1 cellular context compared by ENCODE assay signal in genomic region chr16:85316321-85316919, GRCh38.
TF ChIP-seq lines count a peak whose summit lies in the region.

No MANE protein-coding gene starts in this region.

TF ChIP-seq in K562, 482 proteins besides CTCF, POLR2A, EP300 and RAD21 (continued from another document and continues in another):
- TF ChIP-seq, protein P1, sequence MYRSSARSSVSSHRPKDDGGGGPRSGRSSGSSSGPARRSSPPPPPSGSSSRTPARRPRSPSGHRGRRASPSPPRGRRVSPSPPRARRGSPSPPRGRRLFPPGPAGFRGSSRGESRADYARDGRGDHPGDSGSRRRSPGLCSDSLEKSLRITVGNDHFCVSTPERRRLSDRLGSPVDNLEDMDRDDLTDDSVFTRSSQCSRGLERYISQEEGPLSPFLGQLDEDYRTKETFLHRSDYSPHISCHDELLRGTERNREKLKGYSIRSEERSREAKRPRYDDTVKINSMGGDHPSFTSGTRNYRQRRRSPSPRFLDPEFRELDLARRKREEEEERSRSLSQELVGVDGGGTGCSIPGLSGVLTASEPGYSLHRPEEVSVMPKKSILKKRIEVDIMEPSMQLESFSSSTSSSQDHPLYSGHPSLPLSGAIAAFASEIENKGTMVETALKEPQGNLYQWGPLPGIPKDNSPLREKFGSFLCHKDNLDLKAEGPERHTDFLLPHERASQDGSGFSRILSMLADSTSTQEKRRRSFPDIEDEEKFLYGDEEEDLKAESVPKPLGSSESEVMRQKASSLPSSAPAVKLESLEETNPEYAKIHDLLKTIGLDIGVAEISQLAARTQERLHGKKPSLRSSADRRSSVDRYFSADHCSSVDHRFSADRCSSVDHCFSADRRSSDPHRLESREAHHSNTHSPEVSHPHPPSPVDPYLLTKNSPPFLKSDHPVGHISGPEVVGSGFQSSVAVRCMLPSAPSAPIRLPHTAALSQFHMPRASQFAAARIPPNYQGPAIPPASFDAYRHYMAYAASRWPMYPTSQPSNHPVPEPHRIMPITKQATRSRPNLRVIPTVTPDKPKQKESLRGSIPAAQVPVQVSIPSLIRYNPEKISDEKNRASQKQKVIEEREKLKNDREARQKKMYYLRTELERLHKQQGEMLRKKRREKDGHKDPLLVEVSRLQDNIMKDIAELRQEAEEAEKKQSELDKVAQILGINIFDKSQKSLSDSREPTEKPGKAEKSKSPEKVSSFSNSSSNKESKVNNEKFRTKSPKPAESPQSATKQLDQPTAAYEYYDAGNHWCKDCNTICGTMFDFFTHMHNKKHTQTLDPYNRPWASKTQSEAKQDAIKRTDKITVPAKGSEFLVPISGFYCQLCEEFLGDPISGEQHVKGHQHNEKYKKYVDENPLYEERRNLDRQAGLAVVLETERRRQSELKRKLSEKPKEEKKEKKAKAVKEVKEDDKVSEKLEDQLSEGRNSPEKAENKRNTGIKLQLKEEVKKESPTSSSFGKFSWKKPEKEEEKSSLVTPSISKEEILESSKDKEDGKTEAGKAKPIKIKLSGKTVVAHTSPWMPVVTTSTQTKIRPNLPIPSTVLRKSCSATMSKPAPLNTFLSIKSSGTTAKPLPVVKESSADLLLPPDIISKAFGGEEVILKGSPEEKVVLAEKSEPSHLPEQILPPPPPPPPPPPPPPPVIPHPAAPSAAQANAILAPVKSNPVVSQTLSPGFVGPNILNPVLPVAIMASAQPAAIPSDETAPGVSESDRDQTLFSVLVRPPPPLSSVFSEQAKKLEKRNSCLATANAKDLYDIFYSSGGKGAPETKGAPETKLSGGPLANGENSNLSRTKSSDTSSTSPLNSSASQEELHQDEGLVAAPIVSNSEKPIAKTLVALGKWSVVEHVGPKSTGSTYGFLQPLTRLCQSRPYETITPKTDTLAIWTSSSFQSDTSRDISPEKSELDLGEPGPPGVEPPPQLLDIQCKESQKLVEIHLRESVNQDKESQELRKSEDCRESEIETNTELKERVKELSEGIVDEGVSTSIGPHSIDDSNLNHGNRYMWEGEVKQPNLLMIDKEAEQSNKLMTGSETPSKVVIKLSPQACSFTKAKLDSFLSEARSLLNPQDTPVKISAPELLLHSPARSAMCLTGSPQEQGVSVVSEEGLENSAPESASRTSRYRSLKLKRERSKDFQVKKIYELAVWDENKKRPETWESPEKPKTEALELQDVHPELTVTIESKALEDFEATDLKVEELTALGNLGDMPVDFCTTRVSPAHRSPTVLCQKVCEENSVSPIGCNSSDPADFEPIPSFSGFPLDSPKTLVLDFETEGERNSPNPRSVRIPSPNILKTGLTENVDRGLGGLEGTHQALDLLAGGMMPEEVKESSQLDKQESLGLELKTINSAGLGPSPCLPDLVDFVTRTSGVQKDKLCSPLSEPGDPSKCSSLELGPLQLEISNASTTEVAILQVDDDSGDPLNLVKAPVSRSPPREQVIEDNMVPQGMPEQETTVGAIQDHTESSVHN (IDR thresholded peaks at IDR 0.05; ENCODE audit: borderline replicate concordance in 1 of 2, low read depth in 1 of 2), result no peak
- no peak for TF ChIP-seq BRCA1 (IDR thresholded peaks at IDR 0.05)
- no peak for TF ChIP-seq BRCA1 (CRISPR knock-in tag; IDR thresholded peaks at IDR 0.05)
- no peak for TF ChIP-seq NCOA4 (IDR thresholded peaks at IDR 0.05; ENCODE audit: partially characterized antibody)
- TF ChIP-seq ZNF695 (CRISPR knock-in tag; IDR thresholded peaks at IDR 0.05), result no peak
- TF ChIP-seq RBM22 (IDR thresholded peaks at IDR 0.05; ENCODE audit: low read depth, low read length, poor library complexity, severe bottlenecking), result no peak
- TF ChIP-seq E2F6 (IDR thresholded peaks at IDR 0.05; ENCODE audit: borderline replicate concordance in 1 of 2, extremely low read depth in 1 of 2, insufficient read depth in 1 of 2, insufficient read length in 1 of 2, low read depth in 1 of 2, low read length in 1 of 2, poor library complexity in 1 of 2, severe bottlenecking in 1 of 2), result peak; percentile 43 to 63
- no peak for TF ChIP-seq DNMT1 (IDR thresholded peaks at IDR 0.05)
- TF ChIP-seq CBFA2T3 (IDR thresholded peaks at IDR 0.05), result peak; percentile 17; the same call in 1 of the 2 replicates
- no peak for TF ChIP-seq KDM2B (CRISPR knock-in tag; IDR thresholded peaks at IDR 0.05)
- no peak for TF ChIP-seq ZNF696 (CRISPR knock-in tag; conservative IDR thresholded peaks at IDR 0.05)
- peak; percentile 51; the same call in 1 of the 2 replicates for TF ChIP-seq MTA3 (IDR thresholded peaks at IDR 0.05; ENCODE audit: borderline replicate concordance)
- TF ChIP-seq, protein P2, sequence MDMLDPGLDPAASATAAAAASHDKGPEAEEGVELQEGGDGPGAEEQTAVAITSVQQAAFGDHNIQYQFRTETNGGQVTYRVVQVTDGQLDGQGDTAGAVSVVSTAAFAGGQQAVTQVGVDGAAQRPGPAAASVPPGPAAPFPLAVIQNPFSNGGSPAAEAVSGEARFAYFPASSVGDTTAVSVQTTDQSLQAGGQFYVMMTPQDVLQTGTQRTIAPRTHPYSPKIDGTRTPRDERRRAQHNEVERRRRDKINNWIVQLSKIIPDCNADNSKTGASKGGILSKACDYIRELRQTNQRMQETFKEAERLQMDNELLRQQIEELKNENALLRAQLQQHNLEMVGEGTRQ (CRISPR knock-in tag; IDR thresholded peaks at IDR 0.05), result no peak
- no peak for TF ChIP-seq SRSF3 (IDR thresholded peaks at IDR 0.05; ENCODE audit: insufficient read depth, low read length)
- TF ChIP-seq SREBF2 (CRISPR knock-in tag; IDR thresholded peaks at IDR 0.05), result no peak
- TF ChIP-seq MYC (IDR thresholded peaks at IDR 0.05; ENCODE audit: low read depth, low read length), result peak; percentile 74
- no peak for TF ChIP-seq MYC (CRISPR knock-in tag; IDR thresholded peaks at IDR 0.05; ENCODE audit: borderline replicate concordance, low read depth)
- TF ChIP-seq ZHX1 (conservative IDR thresholded peaks at IDR 0.05; ENCODE audit: low read length), result peak; percentile 68; the same call in 1 of the 2 replicates
- TF ChIP-seq ID3 (CRISPR knock-in tag; IDR thresholded peaks at IDR 0.05), result no peak
- TF ChIP-seq ID3 (tag; IDR thresholded peaks at IDR 0.05), result 0 out of 2 replicates have a peak, but pooled peaks have one; percentile 57
- no peak for TF ChIP-seq ELF4 (CRISPR knock-in tag; IDR thresholded peaks at IDR 0.05)
- TF ChIP-seq ZNF143 (CRISPR knock-in tag; IDR thresholded peaks at IDR 0.05), result peak; percentile 37; the same call in 1 of the 2 replicates
- TF ChIP-seq ZNF766 (CRISPR knock-in tag; conservative IDR thresholded peaks at IDR 0.05), result no peak
- no peak for TF ChIP-seq DLX4 (CRISPR knock-in tag; IDR thresholded peaks at IDR 0.05)
- TF ChIP-seq NR1H2 (CRISPR knock-in tag; IDR thresholded peaks at IDR 0.05), result no peak
- no peak for TF ChIP-seq GATA2 (CRISPR knock-in tag; IDR thresholded peaks at IDR 0.05)
- TF ChIP-seq, protein P3, sequence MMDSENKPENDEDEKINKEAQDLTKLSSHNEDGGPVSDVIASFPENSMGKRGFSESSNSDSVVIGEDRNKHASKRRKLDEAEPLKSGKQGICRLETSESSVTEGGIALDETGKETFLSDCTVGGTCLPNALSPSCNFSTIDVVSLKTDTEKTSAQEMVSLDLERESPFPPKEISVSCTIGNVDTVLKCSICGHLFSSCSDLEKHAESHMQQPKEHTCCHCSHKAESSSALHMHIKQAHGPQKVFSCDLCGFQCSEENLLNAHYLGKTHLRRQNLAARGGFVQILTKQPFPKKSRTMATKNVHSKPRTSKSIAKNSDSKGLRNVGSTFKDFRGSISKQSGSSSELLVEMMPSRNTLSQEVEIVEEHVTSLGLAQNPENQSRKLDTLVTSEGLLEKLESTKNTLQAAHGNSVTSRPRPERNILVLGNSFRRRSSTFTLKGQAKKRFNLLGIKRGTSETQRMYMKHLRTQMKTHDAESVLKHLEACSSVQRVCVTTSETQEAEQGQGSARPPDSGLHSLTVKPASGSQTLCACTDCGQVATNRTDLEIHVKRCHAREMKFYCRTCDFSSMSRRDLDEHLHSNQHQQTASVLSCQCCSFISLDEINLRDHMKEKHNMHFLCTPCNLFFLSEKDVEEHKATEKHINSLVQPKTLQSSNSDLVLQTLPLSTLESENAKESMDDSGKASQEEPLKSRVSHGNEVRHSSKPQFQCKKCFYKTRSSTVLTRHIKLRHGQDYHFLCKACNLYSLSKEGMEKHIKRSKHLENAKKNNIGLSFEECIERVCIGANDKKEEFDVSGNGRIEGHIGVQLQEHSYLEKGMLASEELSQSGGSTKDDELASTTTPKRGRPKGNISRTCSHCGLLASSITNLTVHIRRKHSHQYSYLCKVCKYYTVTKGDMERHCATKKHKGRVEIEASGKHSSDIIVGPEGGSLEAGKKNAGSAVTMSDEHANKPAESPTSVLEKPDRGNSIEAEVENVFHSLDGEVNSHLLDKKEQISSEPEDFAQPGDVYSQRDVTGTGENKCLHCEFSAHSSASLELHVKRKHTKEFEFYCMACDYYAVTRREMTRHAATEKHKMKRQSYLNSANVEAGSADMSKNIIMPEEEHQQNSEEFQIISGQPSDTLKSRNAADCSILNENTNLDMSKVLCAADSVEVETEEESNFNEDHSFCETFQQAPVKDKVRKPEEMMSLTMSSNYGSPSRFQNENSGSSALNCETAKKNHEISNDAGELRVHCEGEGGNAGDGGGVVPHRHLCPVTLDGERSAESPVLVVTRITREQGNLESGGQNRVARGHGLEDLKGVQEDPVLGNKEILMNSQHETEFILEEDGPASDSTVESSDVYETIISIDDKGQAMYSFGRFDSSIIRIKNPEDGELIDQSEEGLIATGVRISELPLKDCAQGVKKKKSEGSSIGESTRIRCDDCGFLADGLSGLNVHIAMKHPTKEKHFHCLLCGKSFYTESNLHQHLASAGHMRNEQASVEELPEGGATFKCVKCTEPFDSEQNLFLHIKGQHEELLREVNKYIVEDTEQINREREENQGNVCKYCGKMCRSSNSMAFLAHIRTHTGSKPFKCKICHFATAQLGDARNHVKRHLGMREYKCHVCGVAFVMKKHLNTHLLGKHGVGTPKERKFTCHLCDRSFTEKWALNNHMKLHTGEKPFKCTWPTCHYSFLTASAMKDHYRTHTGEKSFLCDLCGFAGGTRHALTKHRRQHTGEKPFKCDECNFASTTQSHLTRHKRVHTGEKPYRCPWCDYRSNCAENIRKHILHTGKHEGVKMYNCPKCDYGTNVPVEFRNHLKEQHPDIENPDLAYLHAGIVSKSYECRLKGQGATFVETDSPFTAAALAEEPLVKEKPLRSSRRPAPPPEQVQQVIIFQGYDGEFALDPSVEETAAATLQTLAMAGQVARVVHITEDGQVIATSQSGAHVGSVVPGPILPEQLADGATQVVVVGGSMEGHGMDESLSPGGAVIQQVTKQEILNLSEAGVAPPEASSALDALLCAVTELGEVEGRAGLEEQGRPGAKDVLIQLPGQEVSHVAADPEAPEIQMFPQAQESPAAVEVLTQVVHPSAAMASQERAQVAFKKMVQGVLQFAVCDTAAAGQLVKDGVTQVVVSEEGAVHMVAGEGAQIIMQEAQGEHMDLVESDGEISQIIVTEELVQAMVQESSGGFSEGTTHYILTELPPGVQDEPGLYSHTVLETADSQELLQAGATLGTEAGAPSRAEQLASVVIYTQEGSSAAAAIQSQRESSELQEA (IDR thresholded peaks at IDR 0.05; ENCODE audit: low read depth), result no peak
- no peak for TF ChIP-seq SMAD2 (IDR thresholded peaks at IDR 0.05; ENCODE audit: low read depth, low read length)
- TF ChIP-seq, protein P4, sequence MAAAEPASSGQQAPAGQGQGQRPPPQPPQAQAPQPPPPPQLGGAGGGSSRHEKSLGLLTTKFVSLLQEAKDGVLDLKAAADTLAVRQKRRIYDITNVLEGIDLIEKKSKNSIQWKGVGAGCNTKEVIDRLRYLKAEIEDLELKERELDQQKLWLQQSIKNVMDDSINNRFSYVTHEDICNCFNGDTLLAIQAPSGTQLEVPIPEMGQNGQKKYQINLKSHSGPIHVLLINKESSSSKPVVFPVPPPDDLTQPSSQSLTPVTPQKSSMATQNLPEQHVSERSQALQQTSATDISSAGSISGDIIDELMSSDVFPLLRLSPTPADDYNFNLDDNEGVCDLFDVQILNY (CRISPR knock-in tag; IDR thresholded peaks at IDR 0.05), result no peak
- TF ChIP-seq HMG20A (CRISPR knock-in tag; conservative IDR thresholded peaks at IDR 0.05), result no peak
- no peak for TF ChIP-seq FOS (IDR thresholded peaks at IDR 0.05; ENCODE audit: extremely low read depth, insufficient read length)
- no peak for TF ChIP-seq KAT7 (CRISPR knock-in tag; IDR thresholded peaks at IDR 0.05; ENCODE audit: borderline replicate concordance)
- TF ChIP-seq NCOA1 (IDR thresholded peaks at IDR 0.05; ENCODE audit: low read depth), result no peak
- no peak for TF ChIP-seq SOX6 (IDR thresholded peaks at IDR 0.05)
- no peak for TF ChIP-seq PHF20 (IDR thresholded peaks at IDR 0.05; ENCODE audit: partially characterized antibody)
- no peak for TF ChIP-seq ZNF561 (CRISPR knock-in tag; conservative IDR thresholded peaks at IDR 0.05)
- no peak for TF ChIP-seq CREBBP (IDR thresholded peaks at IDR 0.05; ENCODE audit: low read depth, low read length)
- TF ChIP-seq NR3C1 (CRISPR knock-in tag; IDR thresholded peaks at IDR 0.05), result no peak
- no peak for TF ChIP-seq KDM5B (IDR thresholded peaks at IDR 0.05; ENCODE audit: insufficient replicate concordance, low read depth, low read length)
- TF ChIP-seq ZEB2 (IDR thresholded peaks at IDR 0.05), result peak; percentile 45; the same call in 1 of the 2 replicates
